In genomic region chr12:2049604-2050540, GRCh38 we compare ENCODE assay signal across 21 cellular contexts. TPM values are rescaled to one million over a fixed set of nuclear protein-coding genes. Genes with fewer than 3 reads are reported as not detected.
DNase-seq lines count a peak whose midpoint lies in the region; ATAC-seq and TF ChIP-seq lines count a peak whose summit lies in the region.
"Had no signal": no experiment of that assay in that cellular context is flagged by ENCODE, and none has a peak within 500 bp of the region (broad histone marks: within the 10 kb centered on the region; RNA-seq: fewer than 3 reads in every experiment).

No MANE protein-coding gene starts in this region.

- H3K79me2 ChIP-seq in Karpas-422 (ENCODE audit: low read length), result no peaks in the 10 kb centered on the region

- H3K27ac ChIP-seq in Karpas-422 (ENCODE audit: low read length), result no peak overlapping the region
- H3K27ac ChIP-seq in VCaP, result peak overlapping the region; percentile 59
- H3K27ac ChIP-seq: esophagus squamous epithelium, neutrophil, right atrium auricular region, stomach, uterus, WERI-Rb-1 had no signal

- peak; percentile 11 for DNase-seq in COLO829 (ENCODE audit: low spot score)
- DNase-seq in Karpas-422, result no peak
- no peak for DNase-seq in left colon
- no peak for DNase-seq in germinal center (ENCODE audit: low spot score)
- DNase-seq: caudate nucleus; CD8-positive, alpha-beta memory T cell; effector CD4-positive, alpha-beta T cell; esophagus squamous epithelium; midbrain; NCI-H1092; NCI-H774; stomach; T-helper 1 cell; uterus; WERI-Rb-1 had no signal

- H4K20me1 ChIP-seq in Karpas-422 (ENCODE audit: insufficient read depth, low read depth, low read length), result no peaks in the 10 kb centered on the region

- no peak overlapping the region for H3K4me3 ChIP-seq in Karpas-422 (ENCODE audit: low read length)
- H3K4me3 ChIP-seq: esophagus squamous epithelium, right atrium auricular region, stomach, uterus had no signal

- H3K4me2 ChIP-seq in Karpas-422 (ENCODE audit: low read depth, low read length, poor library complexity, severe bottlenecking), result peak overlapping the region; percentile 4

- H3K27me3 ChIP-seq in Karpas-422 (ENCODE audit: low read length), result no peaks in the 10 kb centered on the region
- H3K27me3 ChIP-seq: right atrium auricular region, uterus had no signal

- no peak overlapping the region for H3K9ac ChIP-seq in Karpas-422 (ENCODE audit: low read length)

- intact Hi-C loops in left colon (cut with DNase I, micrococcal nuclease), result loop anchor here in 1 of 2 donors (10.0 kb wide), 1 partner anchor 235 kb away; no protein-coding TSS in a partner anchor

- no peak overlapping the region for H2AFZ ChIP-seq in Karpas-422 (ENCODE audit: low read length)

- no peaks in the 10 kb centered on the region for H3K9me3 ChIP-seq in Karpas-422 (ENCODE audit: low read length)
- H3K9me3 ChIP-seq: esophagus squamous epithelium, neutrophil, right atrium auricular region, stomach, uterus had no signal

- H3K9me2 ChIP-seq in Karpas-422 (replicated peaks; ENCODE audit: insufficient read depth, low read length), result no peaks in the 10 kb centered on the region

- no peaks in the 10 kb centered on the region for H3K36me3 ChIP-seq in Karpas-422 (ENCODE audit: insufficient read depth, low read length)
- H3K36me3 ChIP-seq: esophagus squamous epithelium, neutrophil, stomach, uterus, WERI-Rb-1 had no signal

- peaks cover 10% of the 10 kb centered on the region for H3K4me1 ChIP-seq in Karpas-422 (ENCODE audit: low read length)
- H3K4me1 ChIP-seq: uterus had no signal

- no peak for TF ChIP-seq CTCF in VCaP (conservative IDR thresholded peaks at IDR 0.05)

- peak; percentile 66 for ATAC-seq in left colon
- no peak for ATAC-seq in HG03280 (IDR thresholded peaks at IDR 0.05; ENCODE audit: unreplicated experiment)
- no peak for ATAC-seq in HG02885 (IDR thresholded peaks at IDR 0.05; ENCODE audit: poor library complexity, unreplicated experiment)
- no peak for ATAC-seq in GM21717 (IDR thresholded peaks at IDR 0.05; ENCODE audit: unreplicated experiment)

RNA-seq across cellular contexts. Expression of gene CACNA1C, which starts 2.9 kb away (rescaled TPM):
- total RNA-seq in Karpas-422 (2014; rRNA removed; shearing (Covaris generic); ENCODE audit: low replicate concordance), result 0.11 TPM in 1 of 2 replicates, not detected in the other
- total RNA-seq in left colon, result 10 to 100 TPM in 1 of 2 donors, 1 to 10 TPM in 1; 4.4 to 10.1 TPM

RNA-seq across cellular contexts. Expression of gene DCP1B, which starts 45.6 kb away (rescaled TPM):
- total RNA-seq in Karpas-422 (2014; rRNA removed; shearing (Covaris generic); ENCODE audit: low replicate concordance), result 18.4 and 30.8 TPM in 2 replicates
- total RNA-seq in left colon, result 10 to 100 TPM in 1 of 2 donors, 1 to 10 TPM in 1; 7.9 to 10.9 TPM
